ENCODE assay signal across 9 cellular contexts in the genomic region with DNA sequence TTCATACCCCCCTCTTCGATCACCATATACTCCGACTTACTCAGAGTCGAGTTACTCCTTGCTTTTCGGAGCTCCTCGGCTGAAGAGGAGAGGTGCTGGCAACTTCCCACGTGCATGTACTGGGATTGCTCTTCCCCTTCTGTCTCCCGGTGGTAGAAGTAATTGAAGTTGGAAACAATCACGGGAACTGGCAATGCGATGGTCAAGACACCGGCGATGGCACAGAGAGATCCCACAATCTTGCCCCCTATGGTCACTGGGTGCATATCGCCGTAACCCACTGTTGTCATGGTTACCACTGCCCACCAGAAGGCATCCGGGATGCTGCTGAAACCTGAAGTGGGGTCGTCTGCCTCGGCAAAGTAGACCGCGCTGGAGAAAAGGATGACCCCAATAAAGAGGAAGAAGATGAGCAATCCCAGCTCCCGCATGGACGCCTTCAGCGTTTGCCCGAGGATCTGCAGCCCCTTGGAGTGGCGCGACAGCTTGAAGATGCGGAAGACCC. TPM values are rescaled to one million over a fixed set of nuclear protein-coding genes. Genes with fewer than 3 reads are reported as not detected.
A peak's percentile ranks its signal among the peaks of the same experiment; 100 is the strongest.
DNase-seq lines count a peak whose midpoint lies in the region; ATAC-seq lines count a peak whose summit lies in the region.
"Had no signal": no experiment of that assay in that cellular context is flagged by ENCODE, and none has a peak within 500 bp of the region (broad histone marks: within the 10 kb centered on the region; RNA-seq: fewer than 3 reads in every experiment).

No MANE protein-coding gene starts in this region.

- peaks cover 29 to 48% (median 40%) of the 10 kb centered on the region in 4 donors for H3K4me1 Mint-ChIP-seq in CD4-positive, CD25-positive, alpha-beta regulatory T cell
- peaks cover 43% of the 10 kb centered on the region for H3K4me1 Mint-ChIP-seq in activated naive CD4-positive, alpha-beta T cell treated with anti-CD3 and anti-CD28 coated beads, Interleukin-2, amount 10 ng/mL, durations not matched to agents 7 days and 5 days
- H3K4me1 Mint-ChIP-seq in naive thymus-derived CD4-positive, alpha-beta T cell = peaks cover 29 to 63% (median 53%) of the 10 kb centered on the region in 7 donors

- no peaks in the 10 kb centered on the region for H3K27me3 ChIP-seq in CD4-positive, CD25-positive, alpha-beta regulatory T cell (ENCODE audit: control insufficient read depth, insufficient read depth, low read length)
- H3K27me3 ChIP-seq in naive thymus-derived CD4-positive, alpha-beta T cell (ENCODE audit: control insufficient read depth in 2 of 2, insufficient read depth in 2 of 2, low read length in 2 of 2) = no peaks in the 10 kb centered on the region

- POLR2A ChIA-PET in naive thymus-derived CD4-positive, alpha-beta T cell (lab: Charles Lee) = interaction anchor here (0.6 to 8.8 kb wide), 21 partner anchors 10 to 1946 kb away, joined by 3 to 121 read pairs (median 7); partner anchors contain the start of genes CAPZA1, LRIF1 and ST7L

- ATAC-seq in CD4-positive, CD25-positive, alpha-beta regulatory T cell (ENCODE audit: low read depth in 2 of 2) = no peak
- ATAC-seq in naive thymus-derived CD4-positive, alpha-beta T cell = no peak
- ATAC-seq in GM21619 (IDR thresholded peaks at IDR 0.05; ENCODE audit: unreplicated experiment) (no peak), GM19397 (IDR thresholded peaks at IDR 0.05; ENCODE audit: unreplicated experiment) (no peak)

- peak overlapping the region; percentile 92 to 100 (median 96) for H3K4me3 Mint-ChIP-seq in CD4-positive, CD25-positive, alpha-beta regulatory T cell
- peak overlapping the region; percentile 95 for H3K4me3 Mint-ChIP-seq in activated naive CD4-positive, alpha-beta T cell treated with anti-CD3 and anti-CD28 coated beads, Interleukin-2, amount 10 ng/mL, durations not matched to agents 7 days and 5 days
- H3K4me3 Mint-ChIP-seq in naive thymus-derived CD4-positive, alpha-beta T cell = peak overlapping the region in 9 of 10 donors; percentile 91 to 100 (median 99)

- CTCF ChIA-PET in activated naive CD4-positive, alpha-beta T cell treated with anti-CD3 and anti-CD28 coated beads, Interleukin-2, amount 10 ng/mL, durations not matched to agents 7 days and 5 days (lab: Charles Lee) = interaction anchor here (0.9 to 3.2 kb wide), 11 partner anchors 10 to 114 kb away, joined by 3 to 24 read pairs (median 5); no protein-coding TSS in a partner anchor
- CTCF ChIA-PET in naive thymus-derived CD4-positive, alpha-beta T cell (lab: Charles Lee) = interaction anchor here (0.6 to 3.7 kb wide), 14 partner anchors 14 to 94 kb away, joined by 3 to 25 read pairs (median 4); no protein-coding TSS in a partner anchor

- intact Hi-C loops in naive thymus-derived CD4-positive, alpha-beta T cell (cut with micrococcal nuclease) = loop anchor here (2.0 to 5.0 kb wide), 7 partner anchors 109 to 1124 kb away; partner anchors contain the start of genes CD53 (in 1 of the 2), DENND2D (in 1 of the 2), GNAI3 (in 1 of the 2) and LAMTOR5 (in 1 of the 2)

- peaks cover 56% of the 10 kb centered on the region for H3K4me1 ChIP-seq in CD4-positive, CD25-positive, alpha-beta regulatory T cell (ENCODE audit: control insufficient read depth, insufficient read depth, low read length, poor library complexity, severe bottlenecking)
- H3K4me1 ChIP-seq in naive thymus-derived CD4-positive, alpha-beta T cell (ENCODE audit: control insufficient read depth in 2 of 2, insufficient read depth in 2 of 2, low read length in 2 of 2) = peaks cover 5 to 11% of the 10 kb centered on the region in 2 donors

- peak overlapping the region; percentile 95 to 100 (median 98) for H3K27ac Mint-ChIP-seq in CD4-positive, CD25-positive, alpha-beta regulatory T cell
- H3K27ac Mint-ChIP-seq in activated naive CD4-positive, alpha-beta T cell treated with anti-CD3 and anti-CD28 coated beads, Interleukin-2, amount 10 ng/mL, durations not matched to agents 7 days and 5 days = peak overlapping the region; percentile 98
- H3K27ac Mint-ChIP-seq in naive thymus-derived CD4-positive, alpha-beta T cell = peak overlapping the region; percentile 93 to 100 (median 100)

- H3K9me3 Mint-ChIP-seq in CD4-positive, CD25-positive, alpha-beta regulatory T cell = peaks cover 0 to 3% (median 0%) of the 10 kb centered on the region in 7 donors
- H3K9me3 Mint-ChIP-seq in activated naive CD4-positive, alpha-beta T cell treated with anti-CD3 and anti-CD28 coated beads, Interleukin-2, amount 10 ng/mL, durations not matched to agents 7 days and 5 days = no peaks in the 10 kb centered on the region
- H3K9me3 Mint-ChIP-seq in naive thymus-derived CD4-positive, alpha-beta T cell = peaks cover 0 to 3% (median 0%) of the 10 kb centered on the region in 11 donors

- H3K36me3 ChIP-seq in CD4-positive, CD25-positive, alpha-beta regulatory T cell (ENCODE audit: control insufficient read depth, insufficient read depth, low read length) = no peaks in the 10 kb centered on the region
- no peaks in the 10 kb centered on the region; the same call in 1 of the 2 replicates for H3K36me3 ChIP-seq in KOPT-K1 (ENCODE audit: insufficient read depth, low read length)
- peaks cover 0 to 15% (median 5%) of the 10 kb centered on the region in 3 experiments for H3K36me3 ChIP-seq in naive thymus-derived CD4-positive, alpha-beta T cell (ENCODE audit: control insufficient read depth in 2 of 3, insufficient read depth in 3 of 3, low read length in 3 of 3)

- H3K36me3 Mint-ChIP-seq in CD4-positive, CD25-positive, alpha-beta regulatory T cell = peaks cover 27% of the 10 kb centered on the region
- H3K36me3 Mint-ChIP-seq in activated naive CD4-positive, alpha-beta T cell treated with anti-CD3 and anti-CD28 coated beads, Interleukin-2, amount 10 ng/mL, durations not matched to agents 7 days and 5 days = peaks cover 49% of the 10 kb centered on the region
- H3K36me3 Mint-ChIP-seq in naive thymus-derived CD4-positive, alpha-beta T cell = peaks cover 12 to 47% (median 22%) of the 10 kb centered on the region in 5 donors

- peak overlapping the region; percentile 96 for H3K27ac ChIP-seq in CD4-positive, CD25-positive, alpha-beta regulatory T cell (ENCODE audit: insufficient read depth, low read length, poor library complexity, severe bottlenecking)
- H3K27ac ChIP-seq in KOPT-K1 (ENCODE audit: low read depth, low read length, poor library complexity, severe bottlenecking) = peak overlapping the region; percentile 88
- peak overlapping the region; percentile 88 for H3K27ac ChIP-seq in naive thymus-derived CD4-positive, alpha-beta T cell (ENCODE audit: low read depth, low read length)
- H3K27ac ChIP-seq: epithelial cell of prostate had no signal

- no peaks in the 10 kb centered on the region for H3K9me3 ChIP-seq in CD4-positive, CD25-positive, alpha-beta regulatory T cell (ENCODE audit: control insufficient read depth in 2 of 2, low read length in 2 of 2)
- H3K9me3 ChIP-seq in KOPT-K1 (ENCODE audit: insufficient read depth, low read length, poor library complexity, severe bottlenecking) = no peaks in the 10 kb centered on the region
- H3K9me3 ChIP-seq in naive thymus-derived CD4-positive, alpha-beta T cell (ENCODE audit: control insufficient read depth in 2 of 3, low read length in 3 of 3) = no peaks in the 10 kb centered on the region

- peak overlapping the region; percentile 99 for H3K4me3 ChIP-seq in CD4-positive, CD25-positive, alpha-beta regulatory T cell (ENCODE audit: low read depth, low read length)
- peak overlapping the region; percentile 97 for H3K4me3 ChIP-seq in naive thymus-derived CD4-positive, alpha-beta T cell (ENCODE audit: low read length)

- no peaks in the 10 kb centered on the region for H3K27me3 Mint-ChIP-seq in CD4-positive, CD25-positive, alpha-beta regulatory T cell
- H3K27me3 Mint-ChIP-seq in activated naive CD4-positive, alpha-beta T cell treated with anti-CD3 and anti-CD28 coated beads, Interleukin-2, amount 10 ng/mL, durations not matched to agents 7 days and 5 days = peaks cover 10% of the 10 kb centered on the region
- peaks cover 0 to 2% (median 0%) of the 10 kb centered on the region in 5 donors for H3K27me3 Mint-ChIP-seq in naive thymus-derived CD4-positive, alpha-beta T cell

- peak in 2 of 3 donors; percentile 11 to 34 for DNase-seq in CD4-positive, CD25-positive, alpha-beta regulatory T cell
- peak; percentile 45 for DNase-seq in activated naive CD4-positive, alpha-beta T cell treated with anti-CD3 and anti-CD28 coated beads, Interleukin-2, amount 10 ng/mL, durations not matched to agents 7 days and 5 days
- peak in 7 of 9 donors; percentile 16 to 35 (median 30) for DNase-seq in naive thymus-derived CD4-positive, alpha-beta T cell
- no peak for DNase-seq in NCI-H510A treated with DMSO at 0.1 percent for 48 hours (lab: John Stamatoyannopoulos, UW)
- no peak for DNase-seq in epidermal melanocyte (ENCODE audit: insufficient read length, low spot score)

RNA-seq across cellular contexts. Expression of gene KCNA3, which starts 1.5 kb away (rescaled TPM):
- 120 TPM for total RNA-seq in CD4-positive, CD25-positive, alpha-beta regulatory T cell
- polyA plus RNA-seq in CD4-positive, CD25-positive, alpha-beta regulatory T cell = 10 to 100 TPM; 61.6 to 87.5 (median 84.9) TPM
- total RNA-seq in naive thymus-derived CD4-positive, alpha-beta T cell = 100 to 1,000 TPM in 3 of 5 experiments, 10 to 100 TPM in 2; 74.1 to 115 (median 108) TPM
- polyA plus RNA-seq in naive thymus-derived CD4-positive, alpha-beta T cell = 100 to 1,000 TPM; 105 to 114 TPM

Comparison
In these comparisons a context has a peak if more than half of its experiments do, and no peak if none do; other contexts are left out.
1. DNase-seq: peak in CD4-positive, CD25-positive, alpha-beta regulatory T cell (2 of 3), activated naive CD4-positive, alpha-beta T cell treated with anti-CD3 and anti-CD28 coated beads, Interleukin-2, amount 10 ng/mL, durations not matched to agents 7 days and 5 days (single experiment) and naive thymus-derived CD4-positive, alpha-beta T cell (7 of 9); none in NCI-H510A treated with DMSO at 0.1 percent for 48 hours (single experiment) and epidermal melanocyte (single experiment).
2. Peak in every context shown above with its lines, with median percentiles within 50 percentile points of each other: H3K27ac ChIP-seq, H3K27ac Mint-ChIP-seq and H3K4me3 Mint-ChIP-seq.